ENCODE assay signal across 15 cellular contexts in the genomic region with DNA sequence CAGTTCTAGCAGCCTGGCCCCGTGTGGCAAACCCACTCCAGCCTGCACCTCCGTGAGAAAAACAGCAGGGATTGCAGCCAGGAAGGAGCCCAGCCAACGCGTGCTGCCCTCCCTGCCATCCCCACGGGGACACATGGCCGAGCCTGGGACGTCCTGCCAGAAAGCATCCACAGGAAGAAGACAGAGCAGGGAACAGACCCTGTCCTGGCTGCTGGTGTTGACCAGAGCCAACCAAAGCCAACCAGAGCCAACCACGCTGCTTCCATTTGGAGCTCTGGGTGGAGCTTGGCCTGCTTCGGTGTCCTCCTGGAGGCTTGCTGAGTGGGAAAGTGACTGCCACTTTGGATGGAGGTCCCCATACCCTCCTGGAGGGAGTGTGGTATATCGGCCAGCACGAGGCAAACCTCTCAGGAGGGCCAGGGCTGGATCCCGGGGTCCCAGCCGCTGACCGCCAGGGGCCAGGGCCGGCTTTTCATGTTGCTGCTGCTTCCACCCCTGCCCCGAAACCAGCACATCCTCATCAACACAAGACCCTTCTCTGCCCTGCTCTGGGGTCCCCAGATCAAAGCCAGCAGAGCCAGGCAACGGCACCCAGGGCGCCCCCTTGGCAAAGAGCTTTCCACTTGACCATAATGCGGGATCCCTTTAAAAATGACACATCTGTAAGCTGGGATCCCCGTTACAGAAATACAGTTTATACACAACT.
DNase-seq lines count a peak whose midpoint lies in the region; ATAC-seq and TF ChIP-seq lines count a peak whose summit lies in the region.
"Had no signal": no experiment of that assay in that cellular context is flagged by ENCODE, and none has a peak within 500 bp of the region (broad histone marks: within the 10 kb centered on the region; RNA-seq: fewer than 3 reads in every experiment).

No MANE protein-coding gene starts in this region.

- H3K56ac ChIP-seq in IMR-90 (ENCODE audit: extremely low read depth, insufficient read depth, low read length): no peak overlapping the region

- dilution Hi-C loops in IMR-90 (cut with HindIII; ENCODE audit: low sequenced_read_pairs, unreplicated experiment): no loop called here

- no peak overlapping the region for H2BK5ac ChIP-seq in IMR-90 (ENCODE audit: low read depth, low read length, poor library complexity, severe bottlenecking)

- BruUV-seq in IMR-90 (replicated peaks; lab: Mats Ljungman, UMichigan): no TSS peak

- CTCF ChIA-PET in IMR-90 (lab: Yijun Ruan, JAX): no interaction called here

- intact Hi-C loops in IMR-90 (cut with micrococcal nuclease): no loop called here

- no peak overlapping the region for H3K27ac ChIP-seq in BLaER1
- no peak overlapping the region for H3K27ac ChIP-seq in IMR-90 (ENCODE audit: insufficient read depth, low read length)
- H3K27ac ChIP-seq: GM23248, HL-60 had no signal

- TF ChIP-seq POLR2A in IMR-90 (IDR thresholded peaks at IDR 0.05; ENCODE audit: low read depth, low read length): no peak

- no peak overlapping the region for H3K27ac Mint-ChIP-seq in effector memory CD8-positive, alpha-beta T cell
- peak overlapping the region; percentile 62 for H3K27ac Mint-ChIP-seq in stimulated activated naive B cell treated with anti-CD40 and anti-IgM and Interleukin-4, amounts not matched to agents 10 μg/mL and 1 μg/mL and 100 μg/mL, for 72 hours

- no peak overlapping the region for H3K18ac ChIP-seq in IMR-90 (ENCODE audit: low read depth, low read length)

- peaks cover 88% of the 10 kb centered on the region for H4K20me1 ChIP-seq in BLaER1
- no peaks in the 10 kb centered on the region for H4K20me1 ChIP-seq in IMR-90 (ENCODE audit: insufficient read depth, low read length)

- DNase-seq in IMR-90: no peak
- no peak for DNase-seq in effector memory CD8-positive, alpha-beta T cell
- DNase-seq in stimulated activated naive B cell treated with anti-CD40 and anti-IgM and Interleukin-4, amounts not matched to agents 10 μg/mL and 1 μg/mL and 100 μg/mL, for 72 hours: no peak
- no peak for DNase-seq in stimulated activated CD4-positive, alpha-beta T cell treated with anti-CD3 and anti-CD28 coated beads, Interleukin-4, amount 100 ng/mL, for 24 hours
- DNase-seq in NCI-H446 (lab: John Stamatoyannopoulos, UW): no peak
- no peak for DNase-seq in NK-92 (lab: John Stamatoyannopoulos, UW; ENCODE audit: unreplicated experiment)
- DNase-seq: BE2C; Caco-2; CD8-positive, alpha-beta memory T cell; DND-41; GDM1 had no signal

- H4K91ac ChIP-seq in IMR-90 (ENCODE audit: insufficient read depth, low read depth, low read length): no peak overlapping the region

- H3K4me2 ChIP-seq in BLaER1 (peak overlapping the region; percentile 86), IMR-90 (ENCODE audit: low read depth, low read length) (no peak overlapping the region)

- H2AK5ac ChIP-seq in IMR-90 (ENCODE audit: low read depth, low read length): no peak overlapping the region

- H3K36me3 Mint-ChIP-seq in effector memory CD8-positive, alpha-beta T cell (ENCODE audit: insufficient read depth): peaks cover 3% of the 10 kb centered on the region
- no peaks in the 10 kb centered on the region for H3K36me3 Mint-ChIP-seq in stimulated activated naive B cell treated with anti-CD40 and anti-IgM and Interleukin-4, amounts not matched to agents 10 μg/mL and 1 μg/mL and 100 μg/mL, for 72 hours
- H3K36me3 Mint-ChIP-seq: CD8-positive, alpha-beta memory T cell had no signal

- no peaks in the 10 kb centered on the region for H3K9me1 ChIP-seq in IMR-90 (ENCODE audit: insufficient read depth, low read length)

- no peak for TF ChIP-seq CTCF in IMR-90 (conservative IDR thresholded peaks at IDR 0.05; ENCODE audit: low read depth, low read length)

- 53% methylated on average over 6 of the region's 20 CpGs; no CpG with 5 or more reads in 1 of the 2 experiments for WGBS in IMR-90 (ENCODE audit: extremely low coverage in 2 of 2, insufficient read length in 1 of 2), 2 experiments

- ATAC-seq in IMR-90 (ENCODE audit: low read depth): no peak
- ATAC-seq in effector memory CD8-positive, alpha-beta T cell (replicated peaks): no peak
- no peak for ATAC-seq in stimulated activated naive B cell treated with anti-CD40 and anti-IgM and Interleukin-4, amounts not matched to agents 10 μg/mL and 1 μg/mL and 100 μg/mL, for 72 hours (replicated peaks)
- ATAC-seq: HCT116 had no signal

- peak overlapping the region; percentile 17; the same call in 1 of the 2 replicates for H3K4me3 ChIP-seq in BLaER1
- no peak overlapping the region for H3K4me3 ChIP-seq in IMR-90 (ENCODE audit: insufficient read depth, low read depth, low read length)
- H3K4me3 ChIP-seq: GM23248 had no signal

- H3K9me3 Mint-ChIP-seq in effector memory CD8-positive, alpha-beta T cell: peaks cover 5 to 21% of the 10 kb centered on the region in 2 donors
- peaks cover 7 to 11% of the 10 kb centered on the region in 2 donors for H3K9me3 Mint-ChIP-seq in stimulated activated naive B cell treated with anti-CD40 and anti-IgM and Interleukin-4, amounts not matched to agents 10 μg/mL and 1 μg/mL and 100 μg/mL, for 72 hours
- H3K9me3 Mint-ChIP-seq: CD8-positive, alpha-beta memory T cell had no signal

- no peak overlapping the region for H2AK9ac ChIP-seq in IMR-90 (replicated peaks; ENCODE audit: low read depth, low read length, poor library complexity)

- in situ Hi-C loops in IMR-90 (cut with MboI; ENCODE audit: low sequenced_read_pairs): no loop called here

- no peak overlapping the region for H3K4ac ChIP-seq in IMR-90 (ENCODE audit: low read depth, low read length)

- peaks cover 99% of the 10 kb centered on the region for H3K27me3 ChIP-seq in BLaER1
- no peaks in the 10 kb centered on the region; the same call in 1 of the 2 replicates for H3K27me3 ChIP-seq in IMR-90 (ENCODE audit: control insufficient read depth, insufficient read depth, low read length)

- POLR2A ChIA-PET in IMR-90 (lab: Charles Lee; ENCODE audit: unreplicated experiment): no interaction called here

- peak overlapping the region; percentile 68 to 69 for H3K4me3 Mint-ChIP-seq in effector memory CD8-positive, alpha-beta T cell
- no peak overlapping the region for H3K4me3 Mint-ChIP-seq in stimulated activated naive B cell treated with anti-CD40 and anti-IgM and Interleukin-4, amounts not matched to agents 10 μg/mL and 1 μg/mL and 100 μg/mL, for 72 hours

- no peaks in the 10 kb centered on the region for H3K36me3 ChIP-seq in BLaER1
- no peaks in the 10 kb centered on the region for H3K36me3 ChIP-seq in IMR-90 (ENCODE audit: control insufficient read depth, insufficient read depth, low read length)
- H3K36me3 ChIP-seq: BE2C had no signal

- peaks cover 34% of the 10 kb centered on the region for H3K4me1 ChIP-seq in BLaER1
- H3K4me1 ChIP-seq in IMR-90 (ENCODE audit: control insufficient read depth, insufficient read depth, low read length): peaks cover 1% of the 10 kb centered on the region; the same call in 1 of the 2 replicates
- H3K4me1 ChIP-seq: BE2C, Caco-2 had no signal

- H4K8ac ChIP-seq in IMR-90 (ENCODE audit: low read depth in 2 of 2, low read length in 2 of 2): no peak overlapping the region

- H4K5ac ChIP-seq in IMR-90 (ENCODE audit: low read depth, low read length): no peak overlapping the region

- no peak overlapping the region for H3K14ac ChIP-seq in IMR-90 (replicated peaks; ENCODE audit: low read depth, low read length)

- H3K9ac ChIP-seq in BLaER1 (no peak overlapping the region), IMR-90 (ENCODE audit: low read depth, low read length) (no peak overlapping the region)
- H3K9ac ChIP-seq: GM23248 had no signal

- no peak overlapping the region for H3K23ac ChIP-seq in IMR-90 (ENCODE audit: low read depth, low read length)

- H3K27me3 Mint-ChIP-seq in effector memory CD8-positive, alpha-beta T cell: peaks cover 7 to 32% of the 10 kb centered on the region in 2 donors
- peaks cover 13 to 36% of the 10 kb centered on the region in 2 donors for H3K27me3 Mint-ChIP-seq in stimulated activated naive B cell treated with anti-CD40 and anti-IgM and Interleukin-4, amounts not matched to agents 10 μg/mL and 1 μg/mL and 100 μg/mL, for 72 hours

- no peak overlapping the region for H2BK120ac ChIP-seq in IMR-90 (ENCODE audit: low read depth, low read length)

- H3K79me1 ChIP-seq in IMR-90 (ENCODE audit: low read depth in 1 of 2, low read length in 2 of 2): no peaks in the 10 kb centered on the region

- H3K4me1 Mint-ChIP-seq in effector memory CD8-positive, alpha-beta T cell (ENCODE audit: low read depth in 2 of 2): peaks cover 17 to 31% of the 10 kb centered on the region in 2 donors
- H3K4me1 Mint-ChIP-seq in stimulated activated naive B cell treated with anti-CD40 and anti-IgM and Interleukin-4, amounts not matched to agents 10 μg/mL and 1 μg/mL and 100 μg/mL, for 72 hours: no peaks in the 10 kb centered on the region

- H3K9me3 ChIP-seq in BLaER1 (no peaks in the 10 kb centered on the region), IMR-90 (ENCODE audit: control insufficient read depth, insufficient read depth, low read length) (no peaks in the 10 kb centered on the region)
- H3K9me3 ChIP-seq: BE2C, Caco-2 had no signal

- no peak for TF ChIP-seq RAD21 in IMR-90 (IDR thresholded peaks at IDR 0.05; ENCODE audit: low read length)

- H2BK15ac ChIP-seq in IMR-90 (ENCODE audit: low read depth, low read length): no peak overlapping the region

- H2AFZ ChIP-seq in IMR-90 (replicated peaks; ENCODE audit: low read length, poor library complexity): peak overlapping the region; percentile 33
- H2AFZ ChIP-seq: GM23248 had no signal

- no peak overlapping the region for H2BK20ac ChIP-seq in IMR-90 (ENCODE audit: low read depth, low read length)

TF ChIP-seq in IMR-90, 13 proteins besides CTCF, POLR2A, EP300 and RAD21 (continues in another document):
- no peak for TF ChIP-seq MXI1 (IDR thresholded peaks at IDR 0.05; ENCODE audit: borderline replicate concordance, low read depth, low read length)
- TF ChIP-seq CHD1 (IDR thresholded peaks at IDR 0.05; ENCODE audit: low read depth, low read length): no peak
- TF ChIP-seq MAFK (IDR thresholded peaks at IDR 0.05; ENCODE audit: low read depth, low read length): no peak
- TF ChIP-seq, protein P1, sequence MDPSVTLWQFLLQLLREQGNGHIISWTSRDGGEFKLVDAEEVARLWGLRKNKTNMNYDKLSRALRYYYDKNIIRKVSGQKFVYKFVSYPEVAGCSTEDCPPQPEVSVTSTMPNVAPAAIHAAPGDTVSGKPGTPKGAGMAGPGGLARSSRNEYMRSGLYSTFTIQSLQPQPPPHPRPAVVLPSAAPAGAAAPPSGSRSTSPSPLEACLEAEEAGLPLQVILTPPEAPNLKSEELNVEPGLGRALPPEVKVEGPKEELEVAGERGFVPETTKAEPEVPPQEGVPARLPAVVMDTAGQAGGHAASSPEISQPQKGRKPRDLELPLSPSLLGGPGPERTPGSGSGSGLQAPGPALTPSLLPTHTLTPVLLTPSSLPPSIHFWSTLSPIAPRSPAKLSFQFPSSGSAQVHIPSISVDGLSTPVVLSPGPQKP (IDR thresholded peaks at IDR 0.05; ENCODE audit: borderline replicate concordance, low read depth, low read length): no peak
- no peak for TF ChIP-seq MAZ (IDR thresholded peaks at IDR 0.05; ENCODE audit: borderline replicate concordance, low read depth, low read length)
- TF ChIP-seq CEBPB (IDR thresholded peaks at IDR 0.05; ENCODE audit: low read depth, low read length): no peak
- no peak for TF ChIP-seq NFE2L2 (IDR thresholded peaks at IDR 0.05; ENCODE audit: low read depth, low read length)
- no peak for TF ChIP-seq RFX5 (IDR thresholded peaks at IDR 0.05; ENCODE audit: low read depth, low read length)
- no peak for TF ChIP-seq BHLHE40 (IDR thresholded peaks at IDR 0.05; ENCODE audit: low read depth, low read length)

Comparison
In these comparisons a context has a peak if more than half of its experiments do, and no peak if none do; other contexts are left out.
1. H3K4me3 Mint-ChIP-seq: peak in effector memory CD8-positive, alpha-beta T cell (2 of 2); none in stimulated activated naive B cell treated with anti-CD40 and anti-IgM and Interleukin-4, amounts not matched to agents 10 μg/mL and 1 μg/mL and 100 μg/mL, for 72 hours (0 of 2).